Comparison of ENCODE assay signal across 16 cellular contexts in the genomic region with DNA sequence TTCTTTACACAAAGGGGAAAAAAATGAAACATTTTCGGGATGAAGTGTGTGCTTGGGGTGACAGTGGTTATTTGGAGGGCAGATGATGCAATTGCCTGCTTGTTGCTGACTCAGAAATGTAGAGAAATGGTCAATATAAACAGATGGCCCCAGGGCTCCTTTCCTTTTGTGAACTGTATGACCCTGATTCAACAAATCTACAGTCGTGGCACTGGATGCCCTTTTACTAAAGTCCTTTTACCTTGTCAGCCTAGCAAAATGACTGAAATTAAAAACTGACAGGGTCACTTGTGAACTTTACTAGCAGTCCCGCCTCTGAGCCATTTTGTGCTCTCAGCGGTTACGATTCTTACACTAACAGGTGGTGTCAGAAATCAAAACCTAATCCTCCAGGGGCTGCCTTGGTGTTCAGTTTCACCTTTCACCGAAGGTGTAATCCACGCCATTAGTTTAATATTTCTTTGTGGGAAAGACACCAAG. TPM values are rescaled to one million over a fixed set of nuclear protein-coding genes. Genes with fewer than 3 reads are reported as not detected.
DNase-seq lines count a peak whose midpoint lies in the region; ATAC-seq and TF ChIP-seq lines count a peak whose summit lies in the region.
"Had no signal": no experiment of that assay in that cellular context is flagged by ENCODE, and none has a peak within 500 bp of the region (broad histone marks: within the 10 kb centered on the region; RNA-seq: fewer than 3 reads in every experiment).

No MANE protein-coding gene starts in this region.

- H3K9ac ChIP-seq in adipocyte (ENCODE audit: low read length) (no peak overlapping the region), mesenchymal stem cell (ENCODE audit: low read length) (no peak overlapping the region)

- no peak overlapping the region for H3K27ac ChIP-seq in mesenchymal stem cell (ENCODE audit: low read length, poor library complexity, severe bottlenecking)
- H3K27ac ChIP-seq: breast epithelium, epithelial cell of prostate had no signal

- H3K27ac Mint-ChIP-seq in activated T-cell treated with anti-CD3 and anti-CD28 coated beads, Interleukin-2, amount 50 U/mL, for 24 hours = no peak overlapping the region
- H3K27ac Mint-ChIP-seq: activated T-helper 1 cell treated with anti-CD3 and anti-CD28 coated beads, Interleukin-12 subunit alpha, Interleukin-12 subunit beta, Interleukin-2, Interleukin-4 antibody, amounts not matched to agents 30 ng/mL and 10 ng/mL and 1 ng/mL, durations not matched to agents 14 hours and 24 hours and 36 hours; CD4-positive, CD25-positive, alpha-beta regulatory T cell had no signal

- peaks cover 3% of the 10 kb centered on the region for H3K9me3 Mint-ChIP-seq in activated T-cell treated with anti-CD3 and anti-CD28 coated beads, Interleukin-2, amount 50 U/mL, for 24 hours
- H3K9me3 Mint-ChIP-seq: H9 had no signal

- H2BK12ac ChIP-seq in mesenchymal stem cell (ENCODE audit: low read length in 2 of 2) = no peak overlapping the region

- DNase-seq in NCI-H1436 treated with DMSO at 0.1 percent for 48 hours (lab: John Stamatoyannopoulos, UW) (peak; percentile 70), adipocyte (ENCODE audit: low read depth) (peak; percentile 32), mesenchymal stem cell (peak; percentile 56), iPS-NIHi7 (ENCODE audit: extremely low spot score) (no peak), GM19240 (ENCODE audit: insufficient read length, low spot score) (no peak)
- DNase-seq in activated T-cell treated with anti-CD3 and anti-CD28 coated beads, Interleukin-2, amount 50 U/mL, for 24 hours = no peak
- DNase-seq: activated CD4-positive, CD25-positive, alpha-beta regulatory T cell treated with anti-CD3 and anti-CD28 coated beads, Interleukin-2, amount 50 U/mL, for 72 hours; CD4-positive, CD25-positive, alpha-beta regulatory T cell; H9; NCI-H446 treated with DMSO at 0.1 percent for 48 hours; retina had no signal

- no peak overlapping the region for H3K18ac ChIP-seq in mesenchymal stem cell (ENCODE audit: low read depth in 1 of 2, low read length in 2 of 2)

- H3K9me3 ChIP-seq in adipocyte (ENCODE audit: control insufficient read depth, low read length) (peaks cover 2% of the 10 kb centered on the region), mesenchymal stem cell (ENCODE audit: control insufficient read depth, low read length) (no peaks in the 10 kb centered on the region)
- H3K9me3 ChIP-seq: breast epithelium had no signal

- H3K23ac ChIP-seq in mesenchymal stem cell (ENCODE audit: low read length in 2 of 2) = no peak overlapping the region

- H3K36me3 ChIP-seq in adipocyte (ENCODE audit: control insufficient read depth, insufficient read depth, low read length, severe bottlenecking) (peaks cover 4% of the 10 kb centered on the region), mesenchymal stem cell (ENCODE audit: control insufficient read depth in 1 of 2, insufficient read depth in 2 of 2, low read depth in 1 of 2, low read length in 2 of 2) (peaks cover 0 to 39% of the 10 kb centered on the region in 2 experiments)
- H3K36me3 ChIP-seq: breast epithelium had no signal

- H3K4me1 ChIP-seq in adipocyte (ENCODE audit: control insufficient read depth, insufficient read depth, low read length) = peaks cover 12% of the 10 kb centered on the region
- H3K4me1 ChIP-seq in mesenchymal stem cell (ENCODE audit: control insufficient read depth, insufficient read depth, low read depth, low read length) = no peaks in the 10 kb centered on the region
- H3K4me1 ChIP-seq: breast epithelium had no signal

- H3K4me1 Mint-ChIP-seq in activated T-cell treated with anti-CD3 and anti-CD28 coated beads, Interleukin-2, amount 50 U/mL, for 24 hours (ENCODE audit: low read depth) = no peaks in the 10 kb centered on the region
- H3K4me1 Mint-ChIP-seq: CD4-positive, CD25-positive, alpha-beta regulatory T cell; H9 had no signal

- H4K8ac ChIP-seq in mesenchymal stem cell (ENCODE audit: low read length) = no peak overlapping the region

- 72% methylated on average over 6 of the region's 7 CpGs for WGBS in mesenchymal stem cell

- H2BK15ac ChIP-seq in mesenchymal stem cell (ENCODE audit: low read depth, poor library complexity, severe bottlenecking) = no peak overlapping the region

- H3K27me3 ChIP-seq in adipocyte (replicated peaks; ENCODE audit: control insufficient read depth, insufficient read depth, low read length) = no peaks in the 10 kb centered on the region
- no peaks in the 10 kb centered on the region for H3K27me3 ChIP-seq in mesenchymal stem cell (ENCODE audit: control insufficient read depth in 1 of 2, insufficient read depth in 1 of 2, low read length in 2 of 2)
- H3K27me3 ChIP-seq: breast epithelium had no signal

- H3K4me3 ChIP-seq in adipocyte (ENCODE audit: low read length) (peak overlapping the region; percentile 32), mesenchymal stem cell (ENCODE audit: insufficient read depth in 1 of 2, low read depth in 1 of 2, low read length in 2 of 2) (no peak overlapping the region)
- H3K4me3 ChIP-seq: breast epithelium had no signal

- no peak overlapping the region for H3K4ac ChIP-seq in mesenchymal stem cell (ENCODE audit: low read depth in 1 of 2, low read length in 2 of 2)

- no peak overlapping the region for H3K4me2 ChIP-seq in mesenchymal stem cell (ENCODE audit: low read length, poor library complexity, severe bottlenecking)

- TF ChIP-seq POLR2A in GM18505 (IDR thresholded peaks at IDR 0.05; ENCODE audit: borderline replicate concordance, extremely low read depth, insufficient read depth, insufficient read length) = no peak

- no peak overlapping the region for H4K91ac ChIP-seq in mesenchymal stem cell (ENCODE audit: low read length)

- H3K36me3 Mint-ChIP-seq in activated T-cell treated with anti-CD3 and anti-CD28 coated beads, Interleukin-2, amount 50 U/mL, for 24 hours (ENCODE audit: low read depth) = no peaks in the 10 kb centered on the region
- H3K36me3 Mint-ChIP-seq: CD4-positive, CD25-positive, alpha-beta regulatory T cell had no signal

- no peak overlapping the region for H2AFZ ChIP-seq in mesenchymal stem cell (ENCODE audit: low read depth, low read length)

- no peak overlapping the region for H2BK120ac ChIP-seq in mesenchymal stem cell (ENCODE audit: low read depth, low read length)

- H2AK5ac ChIP-seq in mesenchymal stem cell (ENCODE audit: low read length, severe bottlenecking) = no peak overlapping the region

- no peak overlapping the region for H2BK5ac ChIP-seq in mesenchymal stem cell (ENCODE audit: low read depth, low read length, poor library complexity, severe bottlenecking)

- no peak overlapping the region for H3K14ac ChIP-seq in mesenchymal stem cell (ENCODE audit: low read length in 2 of 2)

- no peak overlapping the region for H3K4me3 Mint-ChIP-seq in activated T-cell treated with anti-CD3 and anti-CD28 coated beads, Interleukin-2, amount 50 U/mL, for 24 hours
- H3K4me3 Mint-ChIP-seq: activated T-helper 1 cell treated with anti-CD3 and anti-CD28 coated beads, Interleukin-12 subunit alpha, Interleukin-12 subunit beta, Interleukin-2, Interleukin-4 antibody, amounts not matched to agents 30 ng/mL and 10 ng/mL and 1 ng/mL, durations not matched to agents 14 hours and 24 hours and 36 hours; CD4-positive, CD25-positive, alpha-beta regulatory T cell; H9 had no signal

- H3K79me1 ChIP-seq in mesenchymal stem cell (replicated peaks; ENCODE audit: low read length, poor library complexity, severe bottlenecking) = no peaks in the 10 kb centered on the region

- ATAC-seq in GM18867 (IDR thresholded peaks at IDR 0.05; ENCODE audit: unreplicated experiment) (peak; percentile 53), GM18505 (IDR thresholded peaks at IDR 0.05; ENCODE audit: unreplicated experiment) (no peak)

- H3K27me3 Mint-ChIP-seq in activated T-cell treated with anti-CD3 and anti-CD28 coated beads, Interleukin-2, amount 50 U/mL, for 24 hours = no peaks in the 10 kb centered on the region
- H3K27me3 Mint-ChIP-seq: CD4-positive, CD25-positive, alpha-beta regulatory T cell had no signal

RNA-seq across cellular contexts. Expression of gene GREM2, which starts 49.8 kb away (rescaled TPM):
- 2.2 TPM for polyA plus RNA-seq in mesenchymal stem cell (2013, experiment 1 of 2)
- 2.2 TPM for polyA plus RNA-seq in mesenchymal stem cell (2013, experiment 2 of 2)
- polyA plus RNA-seq: CD4-positive, CD25-positive, alpha-beta regulatory T cell had no signal

Comparison
In these comparisons a context has a peak if more than half of its experiments do, and no peak if none do; other contexts are left out.
1. DNase-seq: peak in NCI-H1436 treated with DMSO at 0.1 percent for 48 hours (single experiment), adipocyte (single experiment) and mesenchymal stem cell (single experiment); none in iPS-NIHi7 (single experiment), GM19240 (single experiment) and activated T-cell treated with anti-CD3 and anti-CD28 coated beads, Interleukin-2, amount 50 U/mL, for 24 hours (single experiment).